1 cellular context compared by ENCODE assay signal in the genomic region with DNA sequence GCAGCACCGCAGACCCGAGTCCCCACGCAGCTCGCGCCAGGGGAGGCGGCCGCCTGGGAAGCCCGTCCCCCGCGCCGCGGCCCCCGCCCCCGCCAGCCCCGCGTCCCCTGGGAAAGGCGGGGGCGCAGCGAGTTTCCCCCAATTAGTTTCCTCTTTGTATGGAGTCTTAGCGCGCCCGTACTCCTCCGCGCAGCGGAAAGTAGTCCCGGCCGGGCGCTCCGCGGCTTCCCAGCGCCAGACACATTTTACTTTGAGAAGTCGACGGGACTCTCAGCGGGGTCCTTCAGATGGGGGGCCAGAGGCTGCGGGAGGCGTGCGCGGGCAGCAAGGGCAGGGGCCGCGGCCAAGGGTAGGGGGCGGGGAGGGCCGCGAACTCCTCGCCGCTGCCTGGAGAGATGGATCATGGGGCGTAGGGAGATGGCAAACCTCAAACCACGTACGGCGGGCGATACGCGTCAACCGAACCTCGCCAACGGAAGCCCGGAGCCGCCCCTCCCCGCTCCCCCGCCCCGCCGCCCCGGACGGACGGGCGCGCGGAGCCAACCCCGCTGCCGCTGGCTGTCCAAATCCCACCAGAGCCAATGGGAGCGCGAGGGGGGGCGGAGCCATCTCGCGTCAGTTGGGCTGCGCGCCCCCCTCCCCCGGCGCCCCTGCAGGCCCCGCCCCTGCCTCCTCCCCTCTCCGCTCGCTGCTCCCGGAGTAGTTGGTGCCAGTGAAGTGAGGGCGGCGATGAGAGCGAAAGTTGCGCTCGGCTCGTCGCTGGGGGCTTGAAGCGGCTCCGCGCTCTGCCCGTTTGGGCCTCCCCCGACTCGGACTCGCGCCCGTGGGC.
A peak's percentile ranks its signal among the peaks of the same experiment; 100 is the strongest.
TF ChIP-seq lines count a peak whose summit lies in the region.

A gene (plus strand): TSS at position 706 of the 829 bp plus-strand sequence. CDS start 238 bp downstream, outside the sequence.

TF ChIP-seq in HEK293, 187 proteins besides CTCF, POLR2A, EP300 and RAD21 (continued from another document and continues in another):
- TF ChIP-seq, protein P1, sequence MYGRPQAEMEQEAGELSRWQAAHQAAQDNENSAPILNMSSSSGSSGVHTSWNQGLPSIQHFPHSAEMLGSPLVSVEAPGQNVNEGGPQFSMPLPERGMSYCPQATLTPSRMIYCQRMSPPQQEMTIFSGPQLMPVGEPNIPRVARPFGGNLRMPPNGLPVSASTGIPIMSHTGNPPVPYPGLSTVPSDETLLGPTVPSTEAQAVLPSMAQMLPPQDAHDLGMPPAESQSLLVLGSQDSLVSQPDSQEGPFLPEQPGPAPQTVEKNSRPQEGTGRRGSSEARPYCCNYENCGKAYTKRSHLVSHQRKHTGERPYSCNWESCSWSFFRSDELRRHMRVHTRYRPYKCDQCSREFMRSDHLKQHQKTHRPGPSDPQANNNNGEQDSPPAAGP (tag by site-specific recombination; IDR thresholded peaks at IDR 0.05) = peak; percentile 94
- TF ChIP-seq, protein P2, sequence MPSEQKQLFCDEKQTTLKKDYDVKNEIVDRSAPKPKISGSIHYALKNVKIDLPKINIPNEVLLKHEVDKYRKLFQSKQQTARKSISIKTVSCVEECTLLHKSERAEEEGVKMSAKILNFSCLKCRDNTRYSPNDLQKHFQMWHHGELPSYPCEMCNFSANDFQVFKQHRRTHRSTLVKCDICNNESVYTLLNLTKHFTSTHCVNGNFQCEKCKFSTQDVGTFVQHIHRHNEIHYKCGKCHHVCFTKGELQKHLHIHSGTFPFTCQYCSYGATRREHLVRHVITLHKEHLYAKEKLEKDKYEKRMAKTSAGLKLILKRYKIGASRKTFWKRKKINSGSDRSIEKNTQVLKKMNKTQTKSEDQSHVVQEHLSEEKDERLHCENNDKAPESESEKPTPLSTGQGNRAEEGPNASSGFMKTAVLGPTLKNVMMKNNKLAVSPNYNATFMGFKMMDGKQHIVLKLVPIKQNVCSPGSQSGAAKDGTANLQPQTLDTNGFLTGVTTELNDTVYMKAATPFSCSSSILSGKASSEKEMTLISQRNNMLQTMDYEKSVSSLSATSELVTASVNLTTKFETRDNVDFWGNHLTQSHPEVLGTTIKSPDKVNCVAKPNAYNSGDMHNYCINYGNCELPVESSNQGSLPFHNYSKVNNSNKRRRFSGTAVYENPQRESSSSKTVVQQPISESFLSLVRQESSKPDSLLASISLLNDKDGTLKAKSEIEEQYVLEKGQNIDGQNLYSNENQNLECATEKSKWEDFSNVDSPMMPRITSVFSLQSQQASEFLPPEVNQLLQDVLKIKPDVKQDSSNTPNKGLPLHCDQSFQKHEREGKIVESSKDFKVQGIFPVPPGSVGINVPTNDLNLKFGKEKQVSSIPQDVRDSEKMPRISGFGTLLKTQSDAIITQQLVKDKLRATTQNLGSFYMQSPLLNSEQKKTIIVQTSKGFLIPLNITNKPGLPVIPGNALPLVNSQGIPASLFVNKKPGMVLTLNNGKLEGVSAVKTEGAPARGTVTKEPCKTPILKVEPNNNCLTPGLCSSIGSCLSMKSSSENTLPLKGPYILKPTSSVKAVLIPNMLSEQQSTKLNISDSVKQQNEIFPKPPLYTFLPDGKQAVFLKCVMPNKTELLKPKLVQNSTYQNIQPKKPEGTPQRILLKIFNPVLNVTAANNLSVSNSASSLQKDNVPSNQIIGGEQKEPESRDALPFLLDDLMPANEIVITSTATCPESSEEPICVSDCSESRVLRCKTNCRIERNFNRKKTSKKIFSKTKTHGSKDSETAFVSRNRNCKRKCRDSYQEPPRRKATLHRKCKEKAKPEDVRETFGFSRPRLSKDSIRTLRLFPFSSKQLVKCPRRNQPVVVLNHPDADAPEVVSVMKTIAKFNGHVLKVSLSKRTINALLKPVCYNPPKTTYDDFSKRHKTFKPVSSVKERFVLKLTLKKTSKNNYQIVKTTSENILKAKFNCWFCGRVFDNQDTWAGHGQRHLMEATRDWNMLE (tag by site-specific recombination; conservative IDR thresholded peaks at IDR 0.05; ENCODE audit: low read depth) = peak; percentile 49; the same call in 1 of the 2 replicates
- TF ChIP-seq ZNF560 (tag by site-specific recombination; IDR thresholded peaks at IDR 0.05; ENCODE audit: borderline replicate concordance) = no peak
- TF ChIP-seq, protein P3, sequence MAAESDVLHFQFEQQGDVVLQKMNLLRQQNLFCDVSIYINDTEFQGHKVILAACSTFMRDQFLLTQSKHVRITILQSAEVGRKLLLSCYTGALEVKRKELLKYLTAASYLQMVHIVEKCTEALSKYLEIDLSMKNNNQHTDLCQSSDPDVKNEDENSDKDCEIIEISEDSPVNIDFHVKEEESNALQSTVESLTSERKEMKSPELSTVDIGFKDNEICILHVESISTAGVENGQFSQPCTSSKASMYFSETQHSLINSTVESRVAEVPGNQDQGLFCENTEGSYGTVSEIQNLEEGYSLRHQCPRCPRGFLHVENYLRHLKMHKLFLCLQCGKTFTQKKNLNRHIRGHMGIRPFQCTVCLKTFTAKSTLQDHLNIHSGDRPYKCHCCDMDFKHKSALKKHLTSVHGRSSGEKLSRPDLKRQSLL (tag by site-specific recombination; IDR thresholded peaks at IDR 0.05) = no peak
- TF ChIP-seq ZNF514 (tag by site-specific recombination; IDR thresholded peaks at IDR 0.05) = no peak
- TF ChIP-seq ZNF24 (tag by site-specific recombination; IDR thresholded peaks at IDR 0.05) = peak; percentile 93
- TF ChIP-seq ZNF138 (tag by site-specific recombination; IDR thresholded peaks at IDR 0.05; ENCODE audit: borderline replicate concordance) = no peak
- no peak for TF ChIP-seq ZNF157 (tag by site-specific recombination; IDR thresholded peaks at IDR 0.05)
- TF ChIP-seq GLIS2 (tag by site-specific recombination; IDR thresholded peaks at IDR 0.05) = peak; percentile 63; the same call in 1 of the 2 replicates
- TF ChIP-seq ZNF623 (tag by site-specific recombination; IDR thresholded peaks at IDR 0.05) = 0 out of 2 replicates have a peak, but pooled peaks have one; percentile 30
- 0 out of 2 replicates have a peak, but pooled peaks have one; percentile 28 for TF ChIP-seq REPIN1 (tag by site-specific recombination; IDR thresholded peaks at IDR 0.05; ENCODE audit: low read depth)
- no peak for TF ChIP-seq HOXA7 (CRISPR knock-in tag; IDR thresholded peaks at IDR 0.05; ENCODE audit: borderline replicate concordance)
- TF ChIP-seq ZSCAN30 (tag by site-specific recombination; IDR thresholded peaks at IDR 0.05) = peak; percentile 94
- peak; percentile 80; the same call in 1 of the 2 replicates for TF ChIP-seq ZNF610 (tag by site-specific recombination; IDR thresholded peaks at IDR 0.05; ENCODE audit: borderline replicate concordance)
- no peak for TF ChIP-seq ZNF707 (tag by site-specific recombination; IDR thresholded peaks at IDR 0.05)
- TF ChIP-seq RBAK (tag by site-specific recombination; IDR thresholded peaks at IDR 0.05) = no peak
- TF ChIP-seq ZNF133 (tag by site-specific recombination; IDR thresholded peaks at IDR 0.05) = no peak
- TF ChIP-seq SCRT2 (tag by site-specific recombination; IDR thresholded peaks at IDR 0.05) = no peak
- no peak for TF ChIP-seq ZNF510 (tag by site-specific recombination; IDR thresholded peaks at IDR 0.05; ENCODE audit: insufficient replicate concordance)
- TF ChIP-seq ZNF830 (tag by site-specific recombination; IDR thresholded peaks at IDR 0.05; ENCODE audit: low read depth) = no peak
- TF ChIP-seq SCRT1 (tag by site-specific recombination; IDR thresholded peaks at IDR 0.05; ENCODE audit: borderline replicate concordance) = no peak
- TF ChIP-seq ZNF404 (tag by site-specific recombination; IDR thresholded peaks at IDR 0.05) = no peak
- TF ChIP-seq, protein P4, sequence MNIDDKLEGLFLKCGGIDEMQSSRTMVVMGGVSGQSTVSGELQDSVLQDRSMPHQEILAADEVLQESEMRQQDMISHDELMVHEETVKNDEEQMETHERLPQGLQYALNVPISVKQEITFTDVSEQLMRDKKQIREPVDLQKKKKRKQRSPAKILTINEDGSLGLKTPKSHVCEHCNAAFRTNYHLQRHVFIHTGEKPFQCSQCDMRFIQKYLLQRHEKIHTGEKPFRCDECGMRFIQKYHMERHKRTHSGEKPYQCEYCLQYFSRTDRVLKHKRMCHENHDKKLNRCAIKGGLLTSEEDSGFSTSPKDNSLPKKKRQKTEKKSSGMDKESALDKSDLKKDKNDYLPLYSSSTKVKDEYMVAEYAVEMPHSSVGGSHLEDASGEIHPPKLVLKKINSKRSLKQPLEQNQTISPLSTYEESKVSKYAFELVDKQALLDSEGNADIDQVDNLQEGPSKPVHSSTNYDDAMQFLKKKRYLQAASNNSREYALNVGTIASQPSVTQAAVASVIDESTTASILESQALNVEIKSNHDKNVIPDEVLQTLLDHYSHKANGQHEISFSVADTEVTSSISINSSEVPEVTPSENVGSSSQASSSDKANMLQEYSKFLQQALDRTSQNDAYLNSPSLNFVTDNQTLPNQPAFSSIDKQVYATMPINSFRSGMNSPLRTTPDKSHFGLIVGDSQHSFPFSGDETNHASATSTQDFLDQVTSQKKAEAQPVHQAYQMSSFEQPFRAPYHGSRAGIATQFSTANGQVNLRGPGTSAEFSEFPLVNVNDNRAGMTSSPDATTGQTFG (tag by site-specific recombination; IDR thresholded peaks at IDR 0.05; ENCODE audit: borderline replicate concordance) = no peak
- TF ChIP-seq HOXD13 (CRISPR knock-in tag; IDR thresholded peaks at IDR 0.05; ENCODE audit: borderline replicate concordance) = no peak
- TF ChIP-seq GLI2 (tag by site-specific recombination; IDR thresholded peaks at IDR 0.05; ENCODE audit: borderline replicate concordance, low read depth) = no peak
- TF ChIP-seq ZEB2 (tag by site-specific recombination; IDR thresholded peaks at IDR 0.05) = peak; percentile 97
- TF ChIP-seq ZNF426 (tag by site-specific recombination; IDR thresholded peaks at IDR 0.05) = no peak
- peak; percentile 89 for TF ChIP-seq SP3 (tag by site-specific recombination; IDR thresholded peaks at IDR 0.05)
- 0 out of 2 replicates have a peak, but pooled peaks have one; percentile 19 for TF ChIP-seq MZF1 (tag by site-specific recombination; IDR thresholded peaks at IDR 0.05; ENCODE audit: borderline replicate concordance)
- TF ChIP-seq ZNF473 (tag by site-specific recombination; IDR thresholded peaks at IDR 0.05) = no peak
- TF ChIP-seq ZFP41 (tag by site-specific recombination; IDR thresholded peaks at IDR 0.05; ENCODE audit: borderline replicate concordance) = no peak
- no peak for TF ChIP-seq ZNF37A (tag by site-specific recombination; IDR thresholded peaks at IDR 0.05)
- no peak for TF ChIP-seq ZNF169 (tag by site-specific recombination; IDR thresholded peaks at IDR 0.05)
- TF ChIP-seq ZNF394 (tag by site-specific recombination; IDR thresholded peaks at IDR 0.05; ENCODE audit: borderline replicate concordance) = peak; percentile 66; the same call in 1 of the 2 replicates
- peak; percentile 55 for TF ChIP-seq ZBTB21 (tag by site-specific recombination; IDR thresholded peaks at IDR 0.05)
- peak; percentile 46; the same call in 1 of the 2 replicates for TF ChIP-seq ZBTB20 (tag by site-specific recombination; IDR thresholded peaks at IDR 0.05)
- TF ChIP-seq ZNF585B (tag by site-specific recombination; IDR thresholded peaks at IDR 0.05) = no peak
- TF ChIP-seq, protein P5, sequence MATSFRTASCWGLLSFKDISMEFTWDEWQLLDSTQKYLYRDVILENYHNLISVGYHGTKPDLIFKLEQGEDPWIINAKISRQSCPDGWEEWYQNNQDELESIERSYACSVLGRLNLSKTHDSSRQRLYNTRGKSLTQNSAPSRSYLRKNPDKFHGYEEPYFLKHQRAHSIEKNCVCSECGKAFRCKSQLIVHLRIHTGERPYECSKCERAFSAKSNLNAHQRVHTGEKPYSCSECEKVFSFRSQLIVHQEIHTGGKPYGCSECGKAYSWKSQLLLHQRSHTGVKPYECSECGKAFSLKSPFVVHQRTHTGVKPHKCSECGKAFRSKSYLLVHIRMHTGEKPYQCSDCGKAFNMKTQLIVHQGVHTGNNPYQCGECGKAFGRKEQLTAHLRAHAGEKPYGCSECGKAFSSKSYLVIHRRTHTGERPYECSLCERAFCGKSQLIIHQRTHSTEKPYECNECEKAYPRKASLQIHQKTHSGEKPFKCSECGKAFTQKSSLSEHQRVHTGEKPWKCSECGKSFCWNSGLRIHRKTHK (tag by site-specific recombination; IDR thresholded peaks at IDR 0.05) = no peak
- no peak for TF ChIP-seq ZNF48 (tag by site-specific recombination; IDR thresholded peaks at IDR 0.05)
- peak; percentile 62 for TF ChIP-seq OSR2 (tag by site-specific recombination; IDR thresholded peaks at IDR 0.05)
- no peak for TF ChIP-seq OVOL3 (tag by site-specific recombination; IDR thresholded peaks at IDR 0.05)
- TF ChIP-seq MEIS1 (CRISPR knock-in tag; IDR thresholded peaks at IDR 0.05; ENCODE audit: borderline replicate concordance) = no peak
- 0 out of 2 replicates have a peak, but pooled peaks have one; percentile 32 for TF ChIP-seq BCL11A (tag by site-specific recombination; IDR thresholded peaks at IDR 0.05; ENCODE audit: low read depth)
- no peak for TF ChIP-seq ZNF114 (tag by site-specific recombination; IDR thresholded peaks at IDR 0.05)
- TF ChIP-seq ZNF184 (tag by site-specific recombination; IDR thresholded peaks at IDR 0.05) = 0 out of 2 replicates have a peak, but pooled peaks have one; percentile 54
- TF ChIP-seq ZNF596 (tag by site-specific recombination; IDR thresholded peaks at IDR 0.05) = no peak
- TF ChIP-seq YY2 (tag by site-specific recombination; IDR thresholded peaks at IDR 0.05) = no peak; the same call in 1 of the 2 replicates
- TF ChIP-seq ZNF221 (tag by site-specific recombination; IDR thresholded peaks at IDR 0.05; ENCODE audit: borderline replicate concordance) = 0 out of 2 replicates have a peak, but pooled peaks have one; percentile 17
- TF ChIP-seq, protein P6, sequence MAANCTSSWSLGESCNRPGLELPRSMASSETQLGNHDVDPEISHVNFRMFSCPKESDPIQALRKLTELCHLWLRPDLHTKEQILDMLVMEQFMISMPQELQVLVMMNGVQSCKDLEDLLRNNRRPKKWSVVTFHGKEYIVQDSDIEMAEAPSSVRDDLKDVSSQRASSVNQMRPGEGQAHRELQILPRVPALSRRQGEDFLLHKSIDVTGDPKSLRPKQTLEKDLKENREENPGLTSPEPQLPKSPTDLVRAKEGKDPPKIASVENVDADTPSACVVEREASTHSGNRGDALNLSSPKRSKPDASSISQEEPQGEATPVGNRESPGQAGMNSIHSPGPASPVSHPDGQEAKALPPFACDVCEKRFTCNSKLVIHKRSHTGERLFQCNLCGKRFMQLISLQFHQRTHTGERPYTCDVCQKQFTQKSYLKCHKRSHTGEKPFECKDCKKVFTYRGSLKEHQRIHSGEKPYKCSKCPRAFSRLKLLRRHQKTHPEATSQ (tag by site-specific recombination; IDR thresholded peaks at IDR 0.05) = peak; percentile 86; the same call in 1 of the 2 replicates
- TF ChIP-seq ZNF629 (tag by site-specific recombination; IDR thresholded peaks at IDR 0.05) = peak; percentile 81; the same call in 1 of the 2 replicates
- TF ChIP-seq, protein P7, sequence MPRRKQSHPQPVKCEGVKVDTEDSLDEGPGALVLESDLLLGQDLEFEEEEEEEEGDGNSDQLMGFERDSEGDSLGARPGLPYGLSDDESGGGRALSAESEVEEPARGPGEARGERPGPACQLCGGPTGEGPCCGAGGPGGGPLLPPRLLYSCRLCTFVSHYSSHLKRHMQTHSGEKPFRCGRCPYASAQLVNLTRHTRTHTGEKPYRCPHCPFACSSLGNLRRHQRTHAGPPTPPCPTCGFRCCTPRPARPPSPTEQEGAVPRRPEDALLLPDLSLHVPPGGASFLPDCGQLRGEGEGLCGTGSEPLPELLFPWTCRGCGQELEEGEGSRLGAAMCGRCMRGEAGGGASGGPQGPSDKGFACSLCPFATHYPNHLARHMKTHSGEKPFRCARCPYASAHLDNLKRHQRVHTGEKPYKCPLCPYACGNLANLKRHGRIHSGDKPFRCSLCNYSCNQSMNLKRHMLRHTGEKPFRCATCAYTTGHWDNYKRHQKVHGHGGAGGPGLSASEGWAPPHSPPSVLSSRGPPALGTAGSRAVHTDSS (tag by site-specific recombination; IDR thresholded peaks at IDR 0.05) = peak; percentile 47; the same call in 1 of the 2 replicates
- TF ChIP-seq ZNF626 (tag by site-specific recombination; IDR thresholded peaks at IDR 0.05) = no peak
